In genomic region chr11:125111341-125112234, GRCh38 we compare ENCODE assay signal across 8 cellular contexts. TPM values are rescaled to one million over a fixed set of nuclear protein-coding genes. Genes with fewer than 3 reads are reported as not detected.
DNase-seq lines count a peak whose midpoint lies in the region; ATAC-seq, FAIRE-seq and TF ChIP-seq lines count a peak whose summit lies in the region.

Gene TMEM218 (minus strand): TSS chr11:125111626. CDS start chr11:125102241, 9,385 bp downstream.

- H4K20me1 ChIP-seq in OCI-LY3 (ENCODE audit: insufficient read depth, low read length), result no peaks in the 10 kb centered on the region

- H3K4me3 ChIP-seq in OCI-LY3 (ENCODE audit: low read length) (peak within 1 kb of the TSS; percentile 87), mesodermal cell (ENCODE audit: extremely low read depth, insufficient read depth, low read length, poor library complexity, severe bottlenecking) (peak within 1 kb of the TSS; percentile 80)

- peak within 1 kb of the TSS; percentile 92 for H3K4me2 ChIP-seq in OCI-LY3 (ENCODE audit: low read length)

- H3K4me1 ChIP-seq in OCI-LY3 (ENCODE audit: low read length) (peaks cover 10% of the 10 kb centered on the region), mesodermal cell (ENCODE audit: control insufficient read depth, insufficient read depth, low read length, poor library complexity, severe bottlenecking) (no peaks in the 10 kb centered on the region)

- DNase-seq in D341Med (ENCODE audit: low spot score) (peak; percentile 96), HuH-7 (ENCODE audit: low spot score) (peak; percentile 95)
- DNase-seq in activated CD8-positive, alpha-beta memory T cell treated with anti-CD3 and anti-CD28 coated beads, Interleukin-2, amount 50 U/mL, for 48 hours, result peak; percentile 94
- peak; percentile 90 to 93 for DNase-seq in stimulated activated CD8-positive, alpha-beta memory T cell treated with anti-CD3 and anti-CD28 coated beads, Interleukin-15, amount 100 ng/mL, for 4 hours (ENCODE audit: low read depth in 2 of 2)

- H3K36me3 ChIP-seq in OCI-LY3 (replicated peaks; ENCODE audit: low read depth, low read length) (no peaks in the 10 kb centered on the region), mesodermal cell (ENCODE audit: control insufficient read depth, insufficient read depth, low read length) (no peaks in the 10 kb centered on the region)

- no peaks in the 10 kb centered on the region for H3K27me3 ChIP-seq in OCI-LY3 (ENCODE audit: low read depth, low read length)

- TF ChIP-seq CTCF in OCI-LY3 (IDR thresholded peaks at IDR 0.05; ENCODE audit: low read depth, low read length), result no peak

- peak within 1 kb of the TSS; percentile 49 for H3K27ac ChIP-seq in OCI-LY3 (ENCODE audit: low read length)
- H3K27ac ChIP-seq in mesodermal cell (ENCODE audit: low read depth, low read length, severe bottlenecking), result peak within 1 kb of the TSS; percentile 51

- H3K9me3 ChIP-seq in OCI-LY3 (ENCODE audit: insufficient read depth, low read length) (no peaks in the 10 kb centered on the region), mesodermal cell (ENCODE audit: control insufficient read depth, low read length) (no peaks in the 10 kb centered on the region)

- ATAC-seq in GM21515 (IDR thresholded peaks at IDR 0.05; ENCODE audit: unreplicated experiment), result peak; percentile 99

- peak; percentile 98 for FAIRE-seq in endometrium (lab: Jason Lieb, UNC)

- 5 to 12% methylated on average over 38 to 41 of the region's 50 CpGs for WGBS in mesodermal cell (ENCODE audit: insufficient coverage in 2 of 2), 2 experiments

- peak within 1 kb of the TSS; percentile 79 for H2AFZ ChIP-seq in OCI-LY3 (ENCODE audit: low read depth, low read length)

- H3K9ac ChIP-seq in OCI-LY3 (ENCODE audit: low read length), result peak within 1 kb of the TSS; percentile 77

- H3K79me2 ChIP-seq in OCI-LY3 (ENCODE audit: low read length), result peaks cover 12% of the 10 kb centered on the region

RNA-seq across cellular contexts. Expression of gene TMEM218, which starts in this region (rescaled TPM):
- 24.4 TPM for polyA plus RNA-seq in mesodermal cell (2013, experiment 1 of 2)
- polyA plus RNA-seq in mesodermal cell (2013, experiment 2 of 2), result 19.8 TPM

Comparison
In these comparisons a context has a peak if more than half of its experiments do, and no peak if none do; other contexts are left out.
1. Peak in every context shown above with its lines: DNase-seq, ATAC-seq, H3K4me3 ChIP-seq and H3K27ac ChIP-seq.